ENCODE assay signal across 28 cellular contexts in genomic region chr2:109418716-109419115, GRCh38.
"Had no signal": no experiment of that assay in that cellular context is flagged by ENCODE, and none has a peak within 500 bp of the region (broad histone marks: within the 10 kb centered on the region; RNA-seq: fewer than 3 reads in every experiment).

No MANE protein-coding gene starts in this region.

- H3K9me3 Mint-ChIP-seq: activated CD4-positive, alpha-beta memory T cell treated with anti-CD3 and anti-CD28 coated beads for 36 hours; activated CD4-positive, alpha-beta T cell treated with anti-CD3 and anti-CD28 coated beads, Interleukin-2, amount 10 ng/mL, durations not matched to agents 24 days and 14 days; activated T-cell treated with anti-CD3 and anti-CD28 coated beads, Interleukin-2, amount 50 U/mL, for 4 hours; activated T-helper 17 cell treated with anti-CD3 and anti-CD28 coated beads, Interleukin-2, amount 50 U/mL, for 72 hours; central memory CD8-positive, alpha-beta T cell; effector memory CD8-positive, alpha-beta T cell had no signal

- H3K4me1 ChIP-seq: foreskin keratinocyte had no signal

- DNase-seq: activated CD4-positive, alpha-beta memory T cell treated with anti-CD3 and anti-CD28 coated beads for 36 hours; activated CD4-positive, alpha-beta T cell treated with anti-CD3 and anti-CD28 coated beads for 36 hours; activated CD4-positive, alpha-beta T cell treated with anti-CD3 and anti-CD28 coated beads, Interleukin-2, amount 10 ng/mL, durations not matched to agents 24 days and 14 days; activated CD4-positive, CD25-positive, alpha-beta regulatory T cell; activated CD4-positive, CD25-positive, alpha-beta regulatory T cell treated with anti-CD3 and anti-CD28 coated beads, Interleukin-2, amount 50 U/mL, for 72 hours; activated CD8-positive, alpha-beta memory T cell treated with anti-CD3 and anti-CD28 coated beads, Interleukin-2, amount 10 ng/mL, durations not matched to agents 7 days and 5 days; activated CD8-positive, alpha-beta memory T cell treated with anti-CD3 and anti-CD28 coated beads, Interleukin-2, amount 50 U/mL, for 4 hours; activated CD8-positive, alpha-beta T cell treated with anti-CD3 and anti-CD28 coated beads, Interleukin-2, amount 10 ng/mL, durations not matched to agents 7 days and 5 days; activated effector memory CD4-positive, alpha-beta T cell treated with Interleukin-2 at 50 U/mL for 16 hours; activated gamma-delta T cell treated with Interleukin-2 at 50 U/mL for 16 hours; activated naive CD4-positive, alpha-beta T cell treated with anti-CD3 and anti-CD28 coated beads, Interleukin-2, amount 50 U/mL, for 16 hours; activated naive CD4-positive, alpha-beta T cell treated with Interleukin-2 at 50 U/mL for 16 hours; activated T-cell treated with anti-CD3 and anti-CD28 coated beads, Interleukin-2, amount 50 U/mL, for 4 hours; amniotic stem cell; anterior cingulate cortex; brain microvascular endothelial cell; cortex of kidney; dermis blood vessel endothelial cell; effector CD4-positive, alpha-beta T cell; effector memory CD8-positive, alpha-beta T cell; erythroblast; foreskin keratinocyte; gastrocnemius medialis; T-helper 2 cell had no signal

- H3K27me3 Mint-ChIP-seq: activated CD4-positive, alpha-beta memory T cell treated with anti-CD3 and anti-CD28 coated beads for 36 hours; activated CD4-positive, alpha-beta T cell treated with anti-CD3 and anti-CD28 coated beads for 36 hours; activated CD4-positive, alpha-beta T cell treated with anti-CD3 and anti-CD28 coated beads, Interleukin-2, amount 10 ng/mL, durations not matched to agents 24 days and 14 days; activated CD8-positive, alpha-beta memory T cell treated with anti-CD3 and anti-CD28 coated beads, Interleukin-2, amount 10 ng/mL, durations not matched to agents 7 days and 5 days; activated naive CD8-positive, alpha-beta T cell had no signal

- H3K4me3 ChIP-seq: esophagus muscularis mucosa, gastrocnemius medialis had no signal

- H3K27ac ChIP-seq: brain microvascular endothelial cell, esophagus muscularis mucosa, foreskin keratinocyte had no signal

- H3K36me3 Mint-ChIP-seq: activated CD4-positive, alpha-beta memory T cell treated with anti-CD3 and anti-CD28 coated beads for 36 hours; activated CD8-positive, alpha-beta memory T cell treated with anti-CD3 and anti-CD28 coated beads, Interleukin-2, amount 10 ng/mL, durations not matched to agents 7 days and 5 days had no signal

- H3K36me3 ChIP-seq: brain microvascular endothelial cell, gastrocnemius medialis had no signal

- H3K4me3 Mint-ChIP-seq: activated CD4-positive, alpha-beta memory T cell treated with anti-CD3 and anti-CD28 coated beads for 36 hours; activated CD4-positive, alpha-beta T cell treated with anti-CD3 and anti-CD28 coated beads for 36 hours; activated CD4-positive, alpha-beta T cell treated with anti-CD3 and anti-CD28 coated beads, Interleukin-2, amount 10 ng/mL, durations not matched to agents 24 days and 14 days; activated CD8-positive, alpha-beta memory T cell treated with anti-CD3 and anti-CD28 coated beads, Interleukin-2, amount 10 ng/mL, durations not matched to agents 7 days and 5 days; activated CD8-positive, alpha-beta T cell treated with anti-CD3 and anti-CD28 coated beads, Interleukin-2, amount 10 ng/mL, durations not matched to agents 7 days and 5 days; activated naive CD8-positive, alpha-beta T cell; activated T-cell treated with anti-CD3 and anti-CD28 coated beads, Interleukin-2, amount 50 U/mL, for 4 hours; activated T-helper 17 cell treated with anti-CD3 and anti-CD28 coated beads, Interleukin-2, amount 50 U/mL, for 72 hours; central memory CD8-positive, alpha-beta T cell; effector memory CD8-positive, alpha-beta T cell had no signal

- H3K9me3 ChIP-seq: esophagus muscularis mucosa, gastrocnemius medialis had no signal

- ATAC-seq: activated CD4-positive, alpha-beta T cell treated with anti-CD3 and anti-CD28 coated beads for 36 hours; activated CD8-positive, alpha-beta memory T cell treated with anti-CD3 and anti-CD28 coated beads, Interleukin-2, amount 10 ng/mL, durations not matched to agents 7 days and 5 days; activated CD8-positive, alpha-beta T cell treated with anti-CD3 and anti-CD28 coated beads, Interleukin-2, amount 10 ng/mL, durations not matched to agents 7 days and 5 days; activated T-cell treated with anti-CD3 and anti-CD28 coated beads, Interleukin-2, amount 50 U/mL, for 4 hours; activated T-helper 17 cell treated with anti-CD3 and anti-CD28 coated beads, Interleukin-2, amount 50 U/mL, for 72 hours; effector memory CD8-positive, alpha-beta T cell; foreskin keratinocyte; gastrocnemius medialis had no signal

- H3K27me3 ChIP-seq: brain microvascular endothelial cell, esophagus muscularis mucosa, gastrocnemius medialis had no signal

- H3K4me1 Mint-ChIP-seq: activated CD4-positive, alpha-beta T cell treated with anti-CD3 and anti-CD28 coated beads for 36 hours; activated CD4-positive, alpha-beta T cell treated with anti-CD3 and anti-CD28 coated beads, Interleukin-2, amount 10 ng/mL, durations not matched to agents 24 days and 14 days; activated CD8-positive, alpha-beta memory T cell treated with anti-CD3 and anti-CD28 coated beads, Interleukin-2, amount 10 ng/mL, durations not matched to agents 7 days and 5 days; activated T-helper 17 cell treated with anti-CD3 and anti-CD28 coated beads, Interleukin-2, amount 50 U/mL, for 72 hours; central memory CD8-positive, alpha-beta T cell had no signal

- H3K27ac Mint-ChIP-seq: activated CD4-positive, alpha-beta memory T cell treated with anti-CD3 and anti-CD28 coated beads for 36 hours; activated CD4-positive, alpha-beta T cell treated with anti-CD3 and anti-CD28 coated beads for 36 hours; activated CD4-positive, alpha-beta T cell treated with anti-CD3 and anti-CD28 coated beads, Interleukin-2, amount 10 ng/mL, durations not matched to agents 24 days and 14 days; activated CD8-positive, alpha-beta memory T cell treated with anti-CD3 and anti-CD28 coated beads, Interleukin-2, amount 10 ng/mL, durations not matched to agents 7 days and 5 days; activated CD8-positive, alpha-beta T cell treated with anti-CD3 and anti-CD28 coated beads, Interleukin-2, amount 10 ng/mL, durations not matched to agents 7 days and 5 days; activated naive CD8-positive, alpha-beta T cell; activated T-helper 17 cell treated with anti-CD3 and anti-CD28 coated beads, Interleukin-2, amount 50 U/mL, for 72 hours; effector memory CD8-positive, alpha-beta T cell had no signal
